In genomic region chr5:36276864-36277263, GRCh38 we compare ENCODE assay signal across 1 cellular context.
TF ChIP-seq lines count a peak whose summit lies in the region.

No MANE protein-coding gene starts in this region.

TF ChIP-seq in HEK293, 187 proteins besides CTCF, POLR2A, EP300 and RAD21 (continued from another document):
- peak; percentile 46; the same call in 1 of the 2 replicates for TF ChIP-seq PRDM10 (tag by site-specific recombination; IDR thresholded peaks at IDR 0.05)
- TF ChIP-seq ZNF157 (tag by site-specific recombination; IDR thresholded peaks at IDR 0.05) = no peak
